ENCODE assay signal across 1 cellular context in the genomic region with DNA sequence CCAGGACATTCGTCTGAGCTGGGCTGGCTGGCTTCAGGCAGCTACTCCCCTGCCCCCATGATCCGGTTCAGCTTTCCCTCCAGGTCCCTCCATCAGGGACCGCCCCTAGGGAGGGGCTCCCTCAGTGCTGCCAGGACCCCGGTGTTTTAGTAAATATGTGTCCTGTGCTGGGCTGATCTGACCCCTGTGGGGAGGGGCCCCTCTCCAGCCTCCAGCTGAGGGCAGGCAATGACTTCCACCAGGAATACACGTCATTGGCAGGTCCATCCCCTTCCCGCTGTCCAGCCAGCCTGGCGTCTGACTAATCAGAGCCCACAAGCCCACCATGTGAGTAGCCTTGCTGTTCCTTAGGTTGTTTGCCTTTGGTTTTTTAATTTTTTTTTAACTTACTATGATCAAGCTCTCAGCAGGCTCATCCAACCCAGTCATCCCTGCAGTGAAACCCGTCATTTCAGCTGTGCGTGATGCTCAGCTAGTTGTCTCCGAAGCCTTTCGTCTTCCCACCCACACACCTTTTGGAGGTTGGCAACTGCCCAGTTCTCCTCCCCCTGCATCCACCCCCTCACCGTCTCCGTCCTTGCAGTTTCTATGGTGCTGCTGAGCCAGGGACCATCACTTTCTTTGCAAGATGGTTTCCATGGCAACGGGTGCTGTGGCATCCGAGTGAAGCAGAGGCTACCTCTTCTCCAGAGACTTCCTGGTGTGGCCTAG.
TF ChIP-seq lines count a peak whose summit lies in the region.

No MANE protein-coding gene starts in this region.

TF ChIP-seq in H1, 55 proteins besides CTCF, POLR2A, EP300 and RAD21:
- TF ChIP-seq ASH2L (IDR thresholded peaks at IDR 0.05; ENCODE audit: low read length) (no peak), TCF12 (IDR thresholded peaks at IDR 0.05; ENCODE audit: low read depth, low read length) (no peak), SP2 (IDR thresholded peaks at IDR 0.05; ENCODE audit: low read length) (no peak), CHD1 (IDR thresholded peaks at IDR 0.05; ENCODE audit: low read depth, low read length) (no peak), RNF2 (IDR thresholded peaks at IDR 0.05; ENCODE audit: borderline replicate concordance, low read depth, low read length, missing control alignments, poor library complexity, severe bottlenecking) (no peak), MAFK (IDR thresholded peaks at IDR 0.05; ENCODE audit: low read depth, low read length) (no peak), CTBP2 (IDR thresholded peaks at IDR 0.05; ENCODE audit: borderline replicate concordance, insufficient read depth, insufficient read length, low read length) (no peak), SIRT6 (IDR thresholded peaks at IDR 0.05; ENCODE audit: low read length) (no peak), PHF8 (conservative IDR thresholded peaks at IDR 0.05; ENCODE audit: low read depth, low read length) (no peak), BACH1 (IDR thresholded peaks at IDR 0.05; ENCODE audit: low read length) (no peak), TEAD4 (IDR thresholded peaks at IDR 0.05; ENCODE audit: low read depth, low read length) (no peak), HDAC6 (IDR thresholded peaks at IDR 0.05; ENCODE audit: low read depth, low read length) (no peak), SIN3A (conservative IDR thresholded peaks at IDR 0.05 in 1 of 2, IDR thresholded peaks at IDR 0.05 in 1 of 2; ENCODE audit: low read depth in 1 of 2, low read length in 2 of 2) (no peak), RBBP5 (IDR thresholded peaks at IDR 0.05; ENCODE audit: borderline replicate concordance, low read depth, low read length) (no peak)
- TF ChIP-seq, protein P1, sequence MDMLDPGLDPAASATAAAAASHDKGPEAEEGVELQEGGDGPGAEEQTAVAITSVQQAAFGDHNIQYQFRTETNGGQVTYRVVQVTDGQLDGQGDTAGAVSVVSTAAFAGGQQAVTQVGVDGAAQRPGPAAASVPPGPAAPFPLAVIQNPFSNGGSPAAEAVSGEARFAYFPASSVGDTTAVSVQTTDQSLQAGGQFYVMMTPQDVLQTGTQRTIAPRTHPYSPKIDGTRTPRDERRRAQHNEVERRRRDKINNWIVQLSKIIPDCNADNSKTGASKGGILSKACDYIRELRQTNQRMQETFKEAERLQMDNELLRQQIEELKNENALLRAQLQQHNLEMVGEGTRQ (IDR thresholded peaks at IDR 0.05; ENCODE audit: low read length): no peak
- TF ChIP-seq, protein P2, sequence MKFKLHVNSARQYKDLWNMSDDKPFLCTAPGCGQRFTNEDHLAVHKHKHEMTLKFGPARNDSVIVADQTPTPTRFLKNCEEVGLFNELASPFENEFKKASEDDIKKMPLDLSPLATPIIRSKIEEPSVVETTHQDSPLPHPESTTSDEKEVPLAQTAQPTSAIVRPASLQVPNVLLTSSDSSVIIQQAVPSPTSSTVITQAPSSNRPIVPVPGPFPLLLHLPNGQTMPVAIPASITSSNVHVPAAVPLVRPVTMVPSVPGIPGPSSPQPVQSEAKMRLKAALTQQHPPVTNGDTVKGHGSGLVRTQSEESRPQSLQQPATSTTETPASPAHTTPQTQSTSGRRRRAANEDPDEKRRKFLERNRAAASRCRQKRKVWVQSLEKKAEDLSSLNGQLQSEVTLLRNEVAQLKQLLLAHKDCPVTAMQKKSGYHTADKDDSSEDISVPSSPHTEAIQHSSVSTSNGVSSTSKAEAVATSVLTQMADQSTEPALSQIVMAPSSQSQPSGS (IDR thresholded peaks at IDR 0.05; ENCODE audit: low read length): no peak
